ENCODE assay signal across 27 cellular contexts in genomic region chr1:168199056-168199455, GRCh38.
"Had no signal": no experiment of that assay in that cellular context is flagged by ENCODE, and none has a peak within 500 bp of the region (broad histone marks: within the 10 kb centered on the region; RNA-seq: fewer than 3 reads in every experiment).

No MANE protein-coding gene starts in this region.

- H3K9me3 ChIP-seq: adrenal gland had no signal

- DNase-seq: activated CD4-positive, alpha-beta T cell treated with anti-CD3 and anti-CD28 coated beads for 4 hours; activated CD8-positive, alpha-beta memory T cell treated with anti-CD3 and anti-CD28 coated beads for 24 hours; activated gamma-delta T cell treated with Interleukin-2 at 50 U/mL for 16 hours; activated naive CD4-positive, alpha-beta T cell treated with anti-CD3 and anti-CD28 coated beads, Interleukin-2, amount 50 U/mL, for 16 hours; activated naive CD8-positive, alpha-beta T cell treated with anti-CD3 and anti-CD28 coated beads, Interleukin-2, amount 10 ng/mL, durations not matched to agents 7 days and 5 days; activated T-cell treated with anti-CD3 and anti-CD28 coated beads, Interleukin-2, amount 50 U/mL, for 48 hours; adrenal gland; aorta; central memory CD4-positive, alpha-beta T cell; IMR-90; Kasumi-1; KBM-7; NCI-H1105; NCI-H1436; NCI-H1694 treated with DMSO at 0.1 percent for 48 hours; NCI-H2029 treated with DMSO at 0.1 percent for 48 hours; NCI-H510A treated with DMSO at 0.1 percent for 48 hours; NCI-H69; NK-92 treated with Interleukin-12 subunit alpha and Interleukin-12 subunit beta, amount 100 ng/mL, for 24 hours; OCI-M1; RPMI8226; T-helper 1 cell; WERI-Rb-1 had no signal

- H3K27ac Mint-ChIP-seq: activated naive CD8-positive, alpha-beta T cell treated with anti-CD3 and anti-CD28 coated beads, Interleukin-2, amount 10 ng/mL, durations not matched to agents 7 days and 5 days; activated T-helper 2 cell treated with anti-CD3 and anti-CD28 coated beads, Interferon-gamma antibody, Interleukin-2, Interleukin-4, amounts not matched to agents 10 μg/mL and 5 μg/mL and 100 μg/mL, durations not matched to agents 14 hours and 24 hours and 36 hours had no signal

- H3K4me1 Mint-ChIP-seq: activated naive CD8-positive, alpha-beta T cell treated with anti-CD3 and anti-CD28 coated beads, Interleukin-2, amount 10 ng/mL, durations not matched to agents 7 days and 5 days had no signal

- H3K36me3 ChIP-seq: WERI-Rb-1 had no signal

- H3K27ac ChIP-seq: adrenal gland, SK-N-MC, WERI-Rb-1 had no signal

- H3K9me3 Mint-ChIP-seq: activated T-helper 2 cell treated with anti-CD3 and anti-CD28 coated beads, Interferon-gamma antibody, Interleukin-2, Interleukin-4, amounts not matched to agents 10 μg/mL and 5 μg/mL and 100 μg/mL, durations not matched to agents 14 hours and 24 hours and 36 hours had no signal

- H3K27me3 Mint-ChIP-seq: activated naive CD8-positive, alpha-beta T cell treated with anti-CD3 and anti-CD28 coated beads, Interleukin-2, amount 10 ng/mL, durations not matched to agents 7 days and 5 days had no signal

- ATAC-seq: Panc1, Right ventricle myocardium inferior had no signal

- H3K4me3 ChIP-seq: adrenal gland, SK-N-MC had no signal

- H3K4me3 Mint-ChIP-seq: activated naive CD8-positive, alpha-beta T cell treated with anti-CD3 and anti-CD28 coated beads, Interleukin-2, amount 10 ng/mL, durations not matched to agents 7 days and 5 days had no signal

- H3K4me1 ChIP-seq: adrenal gland had no signal
